25 cellular contexts compared by ENCODE assay signal in the genomic region with DNA sequence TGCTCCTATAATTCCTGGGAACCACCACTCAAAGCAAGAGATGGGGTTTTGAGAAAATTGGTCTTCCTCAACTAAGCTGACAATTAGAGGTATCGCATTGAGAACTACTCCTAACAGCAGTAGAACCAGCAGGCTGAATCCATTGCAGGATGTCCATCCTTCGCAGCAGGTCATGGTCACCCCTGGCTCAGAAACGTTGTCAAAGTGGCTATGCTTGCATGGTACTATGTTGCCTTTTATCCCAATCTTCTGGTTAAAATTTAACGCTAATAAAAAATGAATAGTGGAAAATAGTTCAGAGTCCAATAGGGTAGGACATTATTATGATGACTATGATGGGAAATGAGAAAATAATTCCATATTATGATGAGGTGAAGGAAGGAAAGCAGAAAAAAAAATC. TPM values are rescaled to one million over a fixed set of nuclear protein-coding genes. Genes with fewer than 3 reads are reported as not detected.
"Had no signal": no experiment of that assay in that cellular context is flagged by ENCODE, and none has a peak within 500 bp of the region (broad histone marks: within the 10 kb centered on the region; RNA-seq: fewer than 3 reads in every experiment).

A gene with protein sequence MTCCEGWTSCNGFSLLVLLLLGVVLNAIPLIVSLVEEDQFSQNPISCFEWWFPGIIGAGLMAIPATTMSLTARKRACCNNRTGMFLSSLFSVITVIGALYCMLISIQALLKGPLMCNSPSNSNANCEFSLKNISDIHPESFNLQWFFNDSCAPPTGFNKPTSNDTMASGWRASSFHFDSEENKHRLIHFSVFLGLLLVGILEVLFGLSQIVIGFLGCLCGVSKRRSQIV (minus strand): TSS at position 212 of the 400 bp plus-strand sequence. CDS start 38 bp downstream, at position 174.

- H3K27ac ChIP-seq: gastrocnemius medialis, left ventricle myocardium inferior, neutrophil, tibial nerve, WERI-Rb-1 had no signal

- H3K4me1 ChIP-seq: gastrocnemius medialis, left ventricle myocardium inferior, tibial nerve had no signal

- H3K4me3 ChIP-seq: gastrocnemius medialis, left ventricle myocardium inferior, tibial nerve had no signal

- ATAC-seq: gastrocnemius medialis, natural killer cell had no signal

- H3K27me3 ChIP-seq: tibial nerve had no signal

- H3K9me3 ChIP-seq: gastrocnemius medialis, left ventricle myocardium inferior, neutrophil, tibial nerve had no signal

- H3K27ac Mint-ChIP-seq: natural killer cell had no signal

- H3K4me1 Mint-ChIP-seq: natural killer cell had no signal

- H3K36me3 ChIP-seq: gastrocnemius medialis, left ventricle myocardium inferior, neutrophil, tibial nerve, WERI-Rb-1 had no signal

- H3K9me3 Mint-ChIP-seq: natural killer cell had no signal

- DNase-seq: activated CD4-positive, alpha-beta T cell treated with anti-CD3 and anti-CD28 coated beads for 1 hour; activated CD8-positive, alpha-beta memory T cell treated with anti-CD3 and anti-CD28 coated beads for 24 hours; activated CD8-positive, alpha-beta memory T cell treated with anti-CD3 and anti-CD28 coated beads, Interleukin-2, amount 50 U/mL, for 48 hours; activated effector memory CD4-positive, alpha-beta T cell treated with anti-CD3 and anti-CD28 coated beads, Interleukin-2, amount 50 U/mL, for 16 hours; activated naive CD4-positive, alpha-beta T cell treated with anti-CD3 and anti-CD28 coated beads, Interleukin-2, amount 50 U/mL, for 16 hours; activated T-cell treated with anti-CD3 and anti-CD28 coated beads, Interleukin-2, amount 50 U/mL, for 48 hours; central memory CD4-positive, alpha-beta T cell; effector CD4-positive, alpha-beta T cell; gastrocnemius medialis; left ventricle myocardium inferior; natural killer cell; retina; stimulated activated CD4-positive, alpha-beta T cell treated with anti-CD3 and anti-CD28 coated beads, Interleukin-12 subunit alpha, Interleukin-12 subunit beta, amount 100 ng/mL, for 4 hours; stimulated activated CD4-positive, alpha-beta T cell treated with anti-CD3 and anti-CD28 coated beads, Interleukin-1b, Interleukin-23, amount 100 ng/mL, for 48 hours; stimulated activated CD8-positive, alpha-beta memory T cell treated with anti-CD3 and anti-CD28 coated beads, Interleukin-4, amount 100 ng/mL, for 48 hours; stimulated activated naive CD4-positive, alpha-beta T cell treated with Interleukin-2 at 50 U/mL for 16 hours; SW 1271; T-helper 2 cell; WERI-Rb-1 had no signal

- H3K36me3 Mint-ChIP-seq: natural killer cell had no signal

- H3K4me3 Mint-ChIP-seq: natural killer cell had no signal

- FAIRE-seq: colon had no signal

RNA-seq across cellular contexts. Expression of the gene that starts here (rescaled TPM):
- total RNA-seq: esophagus mucosa, gastrocnemius medialis, kidney epithelial cell, left ventricle myocardium inferior, mucosa of gallbladder, natural killer cell, tibial nerve had no signal
